In the genomic region with DNA sequence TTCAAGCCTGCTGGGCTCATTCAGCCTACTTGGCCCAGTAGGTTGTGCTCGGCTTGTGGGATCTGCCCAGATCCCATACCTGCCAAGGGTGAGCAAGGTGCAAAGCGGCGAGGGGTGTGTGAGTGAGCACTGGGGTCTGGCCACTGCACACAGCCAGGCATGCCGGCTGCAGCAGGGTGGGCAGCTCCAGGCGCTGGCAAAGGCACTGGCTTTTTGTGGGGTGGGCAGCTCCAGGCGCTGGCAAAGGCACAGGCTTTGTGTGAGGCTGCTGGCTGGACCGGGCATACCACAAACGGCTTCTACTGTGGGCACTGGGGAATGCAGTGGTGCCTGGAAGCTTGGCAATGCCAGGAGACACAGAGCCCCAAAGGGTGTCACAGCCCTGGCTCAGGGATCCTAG, we compare ENCODE assay signal across 25 cellular contexts.
DNase-seq lines count a peak whose midpoint lies in the region; ATAC-seq and TF ChIP-seq lines count a peak whose summit lies in the region.
"Had no signal": no experiment of that assay in that cellular context is flagged by ENCODE, and none has a peak within 500 bp of the region (broad histone marks: within the 10 kb centered on the region; RNA-seq: fewer than 3 reads in every experiment).

No MANE protein-coding gene starts in this region.

- no peaks in the 10 kb centered on the region for H3K36me3 ChIP-seq in heart right ventricle
- H3K36me3 ChIP-seq in spleen: peaks cover 0 to 19% (median 0%) of the 10 kb centered on the region in 6 donors
- H3K36me3 ChIP-seq: BE2C had no signal

- H3K27me3 ChIP-seq in heart right ventricle (no peaks in the 10 kb centered on the region), spleen (replicated peaks in 1 of 7) (no peaks in the 10 kb centered on the region)
- H3K27me3 ChIP-seq: BE2C, BLaER1 had no signal

- ATAC-seq in Right ventricle myocardium superior (ENCODE audit: poor library complexity): peak; percentile 27
- ATAC-seq in left cardiac atrium: no peak
- peak in 6 of 8 donors; percentile 32 to 61 (median 41) for ATAC-seq in heart right ventricle
- ATAC-seq: GM12878 had no signal

- H3K27ac ChIP-seq in heart right ventricle (no peak overlapping the region), spleen (no peak overlapping the region)
- H3K27ac ChIP-seq: BLaER1 had no signal

- H3K4me3 ChIP-seq in heart right ventricle (no peak overlapping the region), spleen (no peak overlapping the region)
- H3K4me3 ChIP-seq: BLaER1, GM12878 had no signal

- intact Hi-C loops in Right ventricle myocardium superior (cut with DNase I): no loop called here
- intact Hi-C loops in left cardiac atrium (cut with DNase I): no loop called here
- intact Hi-C loops in heart right ventricle (cut with DNase I): no loop called here
- intact Hi-C loops in cardiac septum (cut with DNase I): no loop called here
- intact Hi-C loops in spleen (cut with DNase I; ENCODE audit: low total_unique reads): no loop called here

- TF ChIP-seq CTCF in heart right ventricle (IDR thresholded peaks at IDR 0.05) (no peak), spleen (IDR thresholded peaks at IDR 0.05 in 8 of 11, conservative IDR thresholded peaks at IDR 0.05 in 3 of 11) (no peak)

- peak; percentile 32 for DNase-seq in Right ventricle myocardium superior
- no peak for DNase-seq in left cardiac atrium
- no peak for DNase-seq in heart right ventricle
- DNase-seq in cardiac septum (ENCODE audit: low spot score): no peak
- DNase-seq in myocyte (ENCODE audit: low read depth): peak; percentile 24
- DNase-seq in spleen: peak; percentile 74
- DNase-seq in NCI-H2029 treated with DMSO at 0.1 percent for 48 hours (lab: John Stamatoyannopoulos, UW): no peak
- DNase-seq in NCI-H2171 (lab: John Stamatoyannopoulos, UW): no peak
- DNase-seq: 8988T; ACHN; BE2C; C1 segment of cervical spinal cord; CD4-positive, alpha-beta memory T cell; CD4-positive, CD25-positive, alpha-beta regulatory T cell; CD8-positive, alpha-beta memory T cell; COR-L47; DMS 273 treated with DMSO at 0.1 percent for 48 hours; DMS153; DMS53; DMS79; DND-41; EL; GDM1 had no signal

- TF ChIP-seq POLR2A in spleen (IDR thresholded peaks at IDR 0.05): no peak

- H3K4me1 ChIP-seq in heart right ventricle (peaks cover 0 to 53% (median 22%) of the 10 kb centered on the region in 9 donors), spleen (peaks cover 0 to 16% (median 0%) of the 10 kb centered on the region in 6 donors)
- H3K4me1 ChIP-seq: BLaER1 had no signal

- WGBS in heart right ventricle, 2 donors: 74 to 87% methylated on average over 8 of the region's 8 CpGs
- WGBS in spleen, 5 donors: 89 to 98% (median 96%) methylated on average over 5 to 8 of the region's 8 CpGs

- H3K9me3 ChIP-seq in heart right ventricle: no peaks in the 10 kb centered on the region
- no peaks in the 10 kb centered on the region for H3K9me3 ChIP-seq in spleen
- H3K9me3 ChIP-seq: BE2C had no signal

Comparison
In these comparisons a context has a peak if more than half of its experiments do, and no peak if none do; other contexts are left out.
1. ATAC-seq: peak in Right ventricle myocardium superior (single experiment) and heart right ventricle (6 of 8); none in left cardiac atrium (0 of 2).
2. DNase-seq: peak in Right ventricle myocardium superior (single experiment), myocyte (single experiment) and spleen (single experiment); none in left cardiac atrium (single experiment), heart right ventricle (0 of 2), cardiac septum (single experiment), NCI-H2029 treated with DMSO at 0.1 percent for 48 hours (single experiment) and NCI-H2171 (single experiment).